Comparison of ENCODE assay signal across 8 cellular contexts in the genomic region with DNA sequence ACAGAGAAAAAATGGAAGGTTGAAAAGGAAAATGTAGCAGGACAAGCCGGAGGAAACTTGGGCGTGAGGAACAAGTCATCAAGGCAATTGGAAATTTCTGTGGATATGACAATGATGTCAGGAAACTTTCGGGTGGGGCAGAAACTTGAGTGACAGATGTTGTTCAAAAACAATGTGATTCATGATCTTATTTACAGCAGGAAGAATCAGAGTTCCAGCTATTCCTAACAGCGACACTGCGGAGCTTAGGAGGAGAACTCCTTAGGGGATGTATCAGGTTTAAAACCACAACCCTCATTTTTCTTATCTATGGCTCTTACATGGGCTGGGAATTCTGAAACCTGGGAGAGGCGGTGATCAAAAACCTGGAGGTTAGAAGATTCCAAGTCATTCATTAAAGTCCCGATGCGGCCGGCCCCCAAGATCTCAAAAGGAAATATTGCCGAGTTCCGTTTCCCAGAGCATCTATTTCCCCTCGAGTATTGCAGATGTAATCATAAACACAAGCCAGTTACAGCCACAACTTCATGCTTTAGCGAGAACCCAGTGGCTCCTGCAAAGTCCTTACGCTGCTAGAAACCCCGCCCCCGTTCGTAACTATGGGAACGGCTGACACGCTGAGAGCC. TPM values are rescaled to one million over a fixed set of nuclear protein-coding genes. Genes with fewer than 3 reads are reported as not detected.
DNase-seq lines count a peak whose midpoint lies in the region; TF ChIP-seq lines count a peak whose summit lies in the region.

No MANE protein-coding gene starts in this region.

- H3K27me3 Mint-ChIP-seq in nephron (ENCODE audit: low read depth): peaks cover 4% of the 10 kb centered on the region

- H3K4me1 ChIP-seq in BE2C: peaks cover 4% of the 10 kb centered on the region
- H3K4me1 ChIP-seq in effector memory CD4-positive, alpha-beta T cell (ENCODE audit: control insufficient read depth, insufficient read depth, low read length, poor library complexity, severe bottlenecking): no peaks in the 10 kb centered on the region

- H3K36me3 Mint-ChIP-seq in nephron (ENCODE audit: low read depth): peaks cover 8% of the 10 kb centered on the region

- H3K36me3 ChIP-seq in BE2C: no peaks in the 10 kb centered on the region
- H3K36me3 ChIP-seq in effector memory CD4-positive, alpha-beta T cell (ENCODE audit: control insufficient read depth, insufficient read depth, low read length): no peaks in the 10 kb centered on the region

- H3K9me3 ChIP-seq in BE2C: no peaks in the 10 kb centered on the region
- no peaks in the 10 kb centered on the region for H3K9me3 ChIP-seq in effector memory CD4-positive, alpha-beta T cell (ENCODE audit: control insufficient read depth, low read length)

- peak overlapping the region; percentile 33 for H3K27ac ChIP-seq in effector memory CD4-positive, alpha-beta T cell (ENCODE audit: insufficient read depth, low read length, poor library complexity, severe bottlenecking)

- H3K4me3 ChIP-seq in BE2C (ENCODE audit: low read depth, low read length): peak overlapping the region; percentile 67
- peak overlapping the region; percentile 15 for H3K4me3 ChIP-seq in effector memory CD4-positive, alpha-beta T cell (ENCODE audit: insufficient read depth, low read depth, low read length, poor library complexity, severe bottlenecking)

- H3K4me3 Mint-ChIP-seq in nephron: peak overlapping the region; percentile 83 to 93 (median 90)

- H3K27ac Mint-ChIP-seq in nephron: peak overlapping the region; percentile 78 to 93 (median 90)

- TF ChIP-seq CTCF in BE2C (IDR thresholded peaks at IDR 0.05; ENCODE audit: low read depth, low read length) (no peak), nephron (IDR thresholded peaks at IDR 0.05; ENCODE audit: unreplicated experiment in 3 of 3) (no peak)

- peaks cover 40% of the 10 kb centered on the region for H3K4me1 Mint-ChIP-seq in nephron

- no peak for DNase-seq in BE2C
- peak; percentile 34 for DNase-seq in NCI-H2227 (lab: John Stamatoyannopoulos, UW; ENCODE audit: unreplicated experiment)
- DNase-seq in effector memory CD4-positive, alpha-beta T cell: no peak
- DNase-seq in HUDEP-2 (lab: John Stamatoyannopoulos, UW; ENCODE audit: unreplicated experiment in 76 of 76): no peak
- no peak for DNase-seq in foreskin melanocyte
- no peak for DNase-seq in activated effector memory CD4-positive, alpha-beta T cell treated with anti-CD3 and anti-CD28 coated beads, Interleukin-2, amount 50 U/mL, for 16 hours
- DNase-seq in SHP77 (lab: John Stamatoyannopoulos, UW): no peak

- no peaks in the 10 kb centered on the region for H3K27me3 ChIP-seq in BE2C
- H3K27me3 ChIP-seq in effector memory CD4-positive, alpha-beta T cell (replicated peaks; ENCODE audit: control insufficient read depth, insufficient read depth, low read length, poor library complexity, severe bottlenecking): no peaks in the 10 kb centered on the region

- H3K9me3 Mint-ChIP-seq in nephron: no peaks in the 10 kb centered on the region

RNA-seq across cellular contexts. Expression of a gene that starts 0.7 kb away (rescaled TPM):
- polyA plus RNA-seq in BE2C (2012; ENCODE audit: insufficient read depth, insufficient read length, low read depth): 2.5 TPM
